In the genomic region with DNA sequence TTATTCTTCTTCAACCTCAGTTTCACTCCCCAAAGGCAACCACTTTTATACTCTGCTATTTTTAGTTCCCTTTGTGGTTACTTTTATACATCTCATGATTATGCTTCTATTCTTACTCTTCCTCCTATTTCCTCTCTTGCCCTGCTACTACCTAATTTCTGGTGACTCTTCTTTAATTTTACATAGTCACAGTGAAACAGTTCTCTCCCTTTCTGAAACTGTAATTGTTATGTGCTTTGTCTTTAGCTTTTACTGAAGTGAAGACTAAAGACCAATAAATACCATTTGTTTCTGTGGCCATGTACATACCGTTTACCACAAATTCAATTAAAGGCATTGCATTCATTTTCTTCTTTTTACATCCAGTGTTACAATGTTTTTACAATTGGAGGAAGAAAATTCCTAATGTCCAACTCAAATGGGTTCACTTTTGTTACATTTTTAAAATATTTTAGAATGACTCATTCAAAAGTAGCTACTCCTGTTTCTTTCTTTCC, we compare ENCODE assay signal across 9 cellular contexts.
DNase-seq lines count a peak whose midpoint lies in the region; ATAC-seq and TF ChIP-seq lines count a peak whose summit lies in the region.
"Had no signal": no experiment of that assay in that cellular context is flagged by ENCODE, and none has a peak within 500 bp of the region (broad histone marks: within the 10 kb centered on the region; RNA-seq: fewer than 3 reads in every experiment).

No MANE protein-coding gene starts in this region.

- no peak overlapping the region for H3K27ac Mint-ChIP-seq in natural killer cell treated with Interleukin-12 subunit alpha and Interleukin-12 subunit beta and Interleukin-15 and Interleukin-18, amount 100 ng/mL, for 72 hours

- no peak for TF ChIP-seq CTCF in tibial nerve (IDR thresholded peaks at IDR 0.05)

- H3K4me3 Mint-ChIP-seq in natural killer cell treated with Interleukin-12 subunit alpha and Interleukin-12 subunit beta and Interleukin-15 and Interleukin-18, amount 100 ng/mL, for 72 hours = no peak overlapping the region

- H3K9me3 ChIP-seq in tibial nerve = peaks cover 0 to 7% (median 0%) of the 10 kb centered on the region in 4 donors

- H3K4me3 ChIP-seq in tibial nerve = no peak overlapping the region
- H3K4me3 ChIP-seq: lung had no signal

- peaks cover 2% of the 10 kb centered on the region for H3K9me3 Mint-ChIP-seq in natural killer cell treated with Interleukin-12 subunit alpha and Interleukin-12 subunit beta and Interleukin-15 and Interleukin-18, amount 100 ng/mL, for 72 hours

- WGBS in tibial nerve, 2 donors = 17 to 29% methylated on average over 1 of the region's 1 CpG

- no peak overlapping the region for H3K27ac ChIP-seq in tibial nerve

- ATAC-seq in GM18517 (IDR thresholded peaks at IDR 0.05; ENCODE audit: unreplicated experiment) (peak; percentile 98), HG02798 (IDR thresholded peaks at IDR 0.05; ENCODE audit: poor library complexity, unreplicated experiment) (peak; percentile 87)
- no peak for ATAC-seq in natural killer cell treated with Interleukin-12 subunit alpha and Interleukin-12 subunit beta and Interleukin-15 and Interleukin-18, amount 100 ng/mL, for 72 hours

- H3K36me3 ChIP-seq in tibial nerve = no peaks in the 10 kb centered on the region

- no peaks in the 10 kb centered on the region for H3K4me1 Mint-ChIP-seq in natural killer cell treated with Interleukin-12 subunit alpha and Interleukin-12 subunit beta and Interleukin-15 and Interleukin-18, amount 100 ng/mL, for 72 hours (ENCODE audit: low read depth in 2 of 2)

- no peaks in the 10 kb centered on the region for H3K36me3 Mint-ChIP-seq in natural killer cell treated with Interleukin-12 subunit alpha and Interleukin-12 subunit beta and Interleukin-15 and Interleukin-18, amount 100 ng/mL, for 72 hours

- TF ChIP-seq POLR2A in tibial nerve (IDR thresholded peaks at IDR 0.05) = no peak

- H3K4me1 ChIP-seq in tibial nerve = no peaks in the 10 kb centered on the region

- no peak for TF ChIP-seq EP300 in tibial nerve (IDR thresholded peaks at IDR 0.05)

- peak; percentile 85 for DNase-seq in MV-4-11 (lab: John Stamatoyannopoulos, UW)
- DNase-seq in kidney tubule cell (ENCODE audit: low spot score) = peak; percentile 36
- no peak for DNase-seq in GF-D8 (lab: John Stamatoyannopoulos, UW)
- no peak for DNase-seq in tibial nerve (ENCODE audit: low spot score in 2 of 2)
- no peak for DNase-seq in activated CD4-positive, alpha-beta T cell treated with anti-CD3 and anti-CD28 coated beads for 4 hours
- DNase-seq in natural killer cell treated with Interleukin-12 subunit alpha and Interleukin-12 subunit beta and Interleukin-15 and Interleukin-18, amount 100 ng/mL, for 72 hours (ENCODE audit: low spot score) = no peak

- no peaks in the 10 kb centered on the region for H3K27me3 Mint-ChIP-seq in natural killer cell treated with Interleukin-12 subunit alpha and Interleukin-12 subunit beta and Interleukin-15 and Interleukin-18, amount 100 ng/mL, for 72 hours

- no peaks in the 10 kb centered on the region for H3K27me3 ChIP-seq in tibial nerve

Comparison
In these comparisons a context has a peak if more than half of its experiments do, and no peak if none do; other contexts are left out.
1. ATAC-seq: peak in GM18517 (single experiment) and HG02798 (single experiment); none in natural killer cell treated with Interleukin-12 subunit alpha and Interleukin-12 subunit beta and Interleukin-15 and Interleukin-18, amount 100 ng/mL, for 72 hours (0 of 2).
2. DNase-seq: peak in MV-4-11 (single experiment) and kidney tubule cell (single experiment); none in GF-D8 (single experiment), tibial nerve (0 of 2), activated CD4-positive, alpha-beta T cell treated with anti-CD3 and anti-CD28 coated beads for 4 hours (0 of 2) and natural killer cell treated with Interleukin-12 subunit alpha and Interleukin-12 subunit beta and Interleukin-15 and Interleukin-18, amount 100 ng/mL, for 72 hours (single experiment).